15 cellular contexts compared by ENCODE assay signal in genomic region chr10:128036746-128037542, GRCh38.
DNase-seq lines count a peak whose midpoint lies in the region; ATAC-seq, FAIRE-seq and TF ChIP-seq lines count a peak whose summit lies in the region.
"Had no signal": no experiment of that assay in that cellular context is flagged by ENCODE, and none has a peak within 500 bp of the region (broad histone marks: within the 10 kb centered on the region; RNA-seq: fewer than 3 reads in every experiment).

No MANE protein-coding gene starts in this region.

- in situ Hi-C loops in ACHN (cut with HindIII; ENCODE audit: low pct_ligation_motif_present, low pct_unique_long_range_greater_than_20kb, low sequenced_read_pairs): no loop called here

- ATAC-seq in left colon: peak; percentile 95
- ATAC-seq in HG02763 (IDR thresholded peaks at IDR 0.05; ENCODE audit: unreplicated experiment): no peak
- ATAC-seq in GM18519 (IDR thresholded peaks at IDR 0.05; ENCODE audit: low FRiP score, unreplicated experiment): no peak

- intact Hi-C loops in left colon (cut with DNase I, micrococcal nuclease): no loop called here

- DNase-seq in ACHN: peak; percentile 62
- DNase-seq in HT1080 (ENCODE audit: low read depth): peak; percentile 79
- DNase-seq in bronchial epithelial cell (ENCODE audit: low read depth): peak; percentile 66
- peak; percentile 37 to 53 for DNase-seq in left colon
- no peak for DNase-seq in NCI-H526 treated with DMSO at 0.1 percent for 48 hours (lab: John Stamatoyannopoulos, UW)
- DNase-seq in activated naive CD4-positive, alpha-beta T cell treated with anti-CD3 and anti-CD28 coated beads, Interleukin-2, amount 50 U/mL, for 16 hours: no peak
- DNase-seq: activated CD8-positive, alpha-beta memory T cell treated with anti-CD3 and anti-CD28 coated beads for 24 hours; activated naive CD8-positive, alpha-beta T cell treated with anti-CD3 and anti-CD28 coated beads for 36 hours; KBM-7; NCI-H187 treated with DMSO at 0.1 percent for 48 hours; stimulated activated CD8-positive, alpha-beta memory T cell treated with anti-CD3 and anti-CD28 coated beads, Interleukin-4, amount 100 ng/mL, for 48 hours had no signal

- H3K4me3 ChIP-seq in bronchial epithelial cell (ENCODE audit: low read depth, low read length): no peak overlapping the region
- H3K4me3 ChIP-seq: BLaER1 treated with 17β-estradiol and CSF1 and Interleukin-3, amounts not matched to agents 10 nM and 100 nM had no signal

- H3K36me3 ChIP-seq in bronchial epithelial cell (ENCODE audit: control insufficient read depth, insufficient read depth, low read length): no peaks in the 10 kb centered on the region
- H3K36me3 ChIP-seq: BLaER1 treated with 17β-estradiol and CSF1 and Interleukin-3, amounts not matched to agents 10 nM and 100 nM had no signal

- TF ChIP-seq CTCF in bronchial epithelial cell (IDR thresholded peaks at IDR 0.05; ENCODE audit: insufficient read depth, low read length, severe bottlenecking): no peak

- no peaks in the 10 kb centered on the region for H3K27me3 ChIP-seq in bronchial epithelial cell (ENCODE audit: control insufficient read depth, insufficient read depth, low read length)
- H3K27me3 ChIP-seq: BLaER1 treated with 17β-estradiol and CSF1 and Interleukin-3, amounts not matched to agents 10 nM and 100 nM had no signal

- peak; percentile 18 for FAIRE-seq in bronchial epithelial cell (lab: Jason Lieb, UNC)
- FAIRE-seq: endometrium had no signal

Comparison
In these comparisons a context has a peak if more than half of its experiments do, and no peak if none do; other contexts are left out.
1. DNase-seq: peak in ACHN (single experiment), HT1080 (single experiment), bronchial epithelial cell (single experiment) and left colon (2 of 2); none in NCI-H526 treated with DMSO at 0.1 percent for 48 hours (single experiment) and activated naive CD4-positive, alpha-beta T cell treated with anti-CD3 and anti-CD28 coated beads, Interleukin-2, amount 50 U/mL, for 16 hours (single experiment).